In genomic region chr16:17638134-17638533, GRCh38 we compare ENCODE assay signal across 23 cellular contexts.
"Had no signal": no experiment of that assay in that cellular context is flagged by ENCODE, and none has a peak within 500 bp of the region (broad histone marks: within the 10 kb centered on the region; RNA-seq: fewer than 3 reads in every experiment).

No MANE protein-coding gene starts in this region.

- H3K4me1 ChIP-seq: left ventricle myocardium inferior, right atrium auricular region, right lobe of liver, tibial artery, upper lobe of right lung had no signal

- H3K27ac Mint-ChIP-seq: mesothelial cell of epicardium; naive B cell; natural killer cell; progenitor cell of endocrine pancreas; stimulated activated effector memory CD8-positive, alpha-beta T cell treated with anti-CD3 and anti-CD28 coated beads, Interleukin-12 subunit alpha, Interleukin-12 subunit beta, amount 100 ng/mL, for 72 hours; stimulated activated naive CD8-positive, alpha-beta T cell treated with anti-CD3 and anti-CD28 coated beads, Interleukin-15, Interleukin-2, amounts not matched to agents 100 ng/mL and 50 ng/mL, for 24 hours had no signal

- H3K27ac ChIP-seq: hepatocyte, left ventricle myocardium inferior, ovary, right atrium auricular region, right lobe of liver, suprapubic skin, thoracic aorta, tibial artery, upper lobe of right lung had no signal

- DNase-seq: islet precursor cell; left ventricle myocardium inferior; mesendoderm; naive B cell; natural killer cell; nephron progenitor cell; ovary; right lobe of liver; stimulated activated CD4-positive, alpha-beta T cell treated with anti-CD3 and anti-CD28 coated beads, Interleukin-4, amount 100 ng/mL, for 24 hours; stimulated activated naive CD4-positive, alpha-beta T cell; tibial artery; trophoblast cell; upper lobe of right lung had no signal

- H3K9me3 Mint-ChIP-seq: mesothelial cell of epicardium, natural killer cell had no signal

- H3K79me2 ChIP-seq: hepatocyte had no signal

- H3K36me3 ChIP-seq: left ventricle myocardium inferior, ovary, right atrium auricular region, right lobe of liver, suprapubic skin, thoracic aorta, tibial artery, upper lobe of right lung had no signal

- H3K27me3 ChIP-seq: hepatocyte, ovary, right atrium auricular region, right lobe of liver, suprapubic skin, tibial artery, upper lobe of right lung had no signal

- H2AFZ ChIP-seq: hepatocyte had no signal

- H3K4me2 ChIP-seq: hepatocyte, smooth muscle cell had no signal

- H3K4me3 ChIP-seq: hepatocyte, left ventricle myocardium inferior, lung, ovary, right atrium auricular region, right lobe of liver, smooth muscle cell, suprapubic skin, thoracic aorta, tibial artery, upper lobe of right lung had no signal

- H3K4me3 Mint-ChIP-seq: mesothelial cell of epicardium; naive B cell; natural killer cell; nephron progenitor cell; stimulated activated effector memory CD8-positive, alpha-beta T cell treated with anti-CD3 and anti-CD28 coated beads, Interleukin-12 subunit alpha, Interleukin-12 subunit beta, amount 100 ng/mL, for 72 hours; stimulated activated naive CD8-positive, alpha-beta T cell treated with anti-CD3 and anti-CD28 coated beads, Interleukin-15, Interleukin-2, amounts not matched to agents 100 ng/mL and 50 ng/mL, for 24 hours had no signal

- H3K4me1 Mint-ChIP-seq: natural killer cell had no signal

- H3K36me3 Mint-ChIP-seq: mesothelial cell of epicardium, natural killer cell had no signal

- H3K27me3 Mint-ChIP-seq: progenitor cell of endocrine pancreas had no signal

- ATAC-seq: natural killer cell; right lobe of liver; stimulated activated effector memory CD8-positive, alpha-beta T cell treated with anti-CD3 and anti-CD28 coated beads, Interleukin-12 subunit alpha, Interleukin-12 subunit beta, amount 100 ng/mL, for 72 hours; upper lobe of right lung had no signal
